Comparison of ENCODE assay signal across 9 cellular contexts in the genomic region with DNA sequence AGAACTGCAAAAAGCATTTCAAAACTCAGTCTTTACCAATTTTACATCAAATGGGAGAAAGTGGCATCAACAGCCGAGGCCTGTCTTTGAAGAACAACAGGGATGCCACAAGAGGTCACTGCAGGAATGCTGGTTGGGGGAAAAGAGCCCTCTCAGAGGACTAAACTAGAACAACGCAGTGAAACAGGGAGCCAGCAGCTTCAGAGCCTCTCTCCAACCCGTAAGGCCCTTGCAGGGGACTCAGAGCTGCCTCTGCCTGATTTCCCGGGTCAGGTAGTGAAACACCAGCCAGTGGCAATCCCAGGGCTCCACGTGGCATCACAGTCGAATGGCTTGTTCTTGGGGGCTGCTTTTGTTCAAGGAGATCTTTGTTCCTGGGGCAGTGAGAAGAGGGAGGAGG. TPM values are rescaled to one million over a fixed set of nuclear protein-coding genes. Genes with fewer than 3 reads are reported as not detected.
DNase-seq lines count a peak whose midpoint lies in the region; ATAC-seq and TF ChIP-seq lines count a peak whose summit lies in the region.
"Had no signal": no experiment of that assay in that cellular context is flagged by ENCODE, and none has a peak within 500 bp of the region (broad histone marks: within the 10 kb centered on the region; RNA-seq: fewer than 3 reads in every experiment).

No MANE protein-coding gene starts in this region.

- H3K27me3 Mint-ChIP-seq in T-cell, result peaks cover 4 to 8% of the 10 kb centered on the region in 2 donors

- no peaks in the 10 kb centered on the region for H3K4me1 ChIP-seq in gastrocnemius medialis

- CTCF ChIA-PET in T-cell (lab: Charles Lee), result no interaction called here

- DNase-seq in A172 (ENCODE audit: low spot score), result peak; percentile 64
- no peak for DNase-seq in GM12864 (ENCODE audit: low read depth)
- DNase-seq in NCI-H2029 (lab: John Stamatoyannopoulos, UW), result peak; percentile 21
- peak; percentile 71 for DNase-seq in hepatic stellate cell (ENCODE audit: low spot score)
- peak; percentile 12 to 23 for DNase-seq in gastrocnemius medialis
- no peak for DNase-seq in T-cell
- no peak for DNase-seq in mesenteric fat pad (ENCODE audit: low spot score)

- no peaks in the 10 kb centered on the region for H3K4me1 Mint-ChIP-seq in T-cell

- peak; percentile 63 for TF ChIP-seq CTCF in GM12864 (IDR thresholded peaks at IDR 0.05; ENCODE audit: low read depth, low read length, missing control alignments)
- TF ChIP-seq CTCF in gastrocnemius medialis (IDR thresholded peaks at IDR 0.05 in 4 of 5, conservative IDR thresholded peaks at IDR 0.05 in 1 of 5), result peak in 4 of 5 experiments; percentile 30 to 48 (median 46)

- in situ Hi-C loops in gastrocnemius medialis (cut with MboI; ENCODE audit: low sequenced_read_pairs in 4 of 4), result loop anchor here in 1 of 4 donors (10.0 kb wide), 1 partner anchor 397 kb away; no protein-coding TSS in a partner anchor

- no peaks in the 10 kb centered on the region for H3K9me3 Mint-ChIP-seq in T-cell

- TF ChIP-seq POLR2A in gastrocnemius medialis (IDR thresholded peaks at IDR 0.05), result no peak

- H3K9me3 ChIP-seq in gastrocnemius medialis, result no peaks in the 10 kb centered on the region

- POLR2A ChIA-PET in T-cell (lab: Charles Lee), result no interaction called here

- peak in 1 of 2 donors; percentile 63 for ATAC-seq in gastrocnemius medialis
- no peak for ATAC-seq in T-cell (replicated peaks in 1 of 4)

- H3K4me3 ChIP-seq in GM12864 (ENCODE audit: low read depth, low read length) (no peak overlapping the region), gastrocnemius medialis (no peak overlapping the region)

- no peaks in the 10 kb centered on the region for H3K36me3 Mint-ChIP-seq in T-cell

- H3K27me3 ChIP-seq in gastrocnemius medialis, result no peaks in the 10 kb centered on the region

- H3K36me3 ChIP-seq in gastrocnemius medialis, result no peaks in the 10 kb centered on the region

- H3K27ac Mint-ChIP-seq in T-cell, result no peak overlapping the region

- H3K4me3 Mint-ChIP-seq in T-cell, result no peak overlapping the region

- H3K27ac ChIP-seq in angular gyrus (ENCODE audit: low read depth, low read length), result peak overlapping the region; percentile 32
- no peak overlapping the region for H3K27ac ChIP-seq in gastrocnemius medialis
- H3K27ac ChIP-seq: epithelial cell of prostate had no signal

- intact Hi-C loops in gastrocnemius medialis (cut with DNase I; ENCODE audit: low total_unique reads), result loop anchor here (10.0 kb wide), 1 partner anchor 517 kb away; no protein-coding TSS in a partner anchor

RNA-seq across cellular contexts. Expression of a gene that starts 55.0 kb away (rescaled TPM):
- not detected in 2 replicates for total RNA-seq in A172 (2014; rRNA removed; shearing (Covaris generic))
- total RNA-seq in gastrocnemius medialis, result not detected
- not detected for total RNA-seq in T-cell
- total RNA-seq in mesenteric fat pad, result not detected

Comparison
In these comparisons a context has a peak if more than half of its experiments do, and no peak if none do; other contexts are left out.
1. DNase-seq: peak in A172 (single experiment), NCI-H2029 (single experiment), hepatic stellate cell (single experiment) and gastrocnemius medialis (2 of 2); none in GM12864 (single experiment), T-cell (0 of 34) and mesenteric fat pad (single experiment).